ENCODE assay signal across 13 cellular contexts in the genomic region with DNA sequence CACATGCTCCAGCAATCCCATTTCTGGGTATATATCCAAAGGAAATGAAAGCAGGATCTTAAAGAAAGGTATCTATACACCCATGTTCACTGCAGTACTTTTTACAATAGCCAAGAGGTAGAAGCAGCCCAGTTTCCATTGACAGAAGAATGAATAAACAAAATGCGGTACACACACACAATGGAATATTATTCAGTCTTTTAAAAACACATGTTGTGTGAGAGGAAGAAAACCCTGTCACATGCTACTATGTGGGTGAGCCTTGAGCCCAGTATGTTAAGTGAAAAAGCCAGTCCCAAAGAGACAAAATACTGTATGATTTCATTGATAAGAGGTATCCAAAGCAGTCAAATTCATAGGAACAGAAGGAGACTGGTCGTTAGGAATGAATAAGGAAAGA.
"Had no signal": no experiment of that assay in that cellular context is flagged by ENCODE, and none has a peak within 500 bp of the region (broad histone marks: within the 10 kb centered on the region; RNA-seq: fewer than 3 reads in every experiment).

No MANE protein-coding gene starts in this region.

- H3K4me3 ChIP-seq: coronary artery, vagina had no signal

- H3K9me3 Mint-ChIP-seq: nephron progenitor cell had no signal

- H3K4me1 ChIP-seq: vagina had no signal

- H3K36me3 Mint-ChIP-seq: activated naive CD4-positive, alpha-beta T cell treated with anti-CD3 and anti-CD28 coated beads, Interleukin-2, amount 10 ng/mL, durations not matched to agents 7 days and 5 days; T-cell had no signal

- H3K36me3 ChIP-seq: vagina, WERI-Rb-1 had no signal

- DNase-seq: activated CD4-positive, alpha-beta T cell treated with anti-CD3 and anti-CD28 coated beads for 4 hours; activated naive CD4-positive, alpha-beta T cell treated with anti-CD3 and anti-CD28 coated beads, Interleukin-2, amount 10 ng/mL, durations not matched to agents 7 days and 5 days; central memory CD4-positive, alpha-beta T cell; effector CD8-positive, alpha-beta T cell; mesenchymal stem cell; nephron progenitor cell; stimulated activated CD4-positive, alpha-beta T cell treated with anti-CD3 and anti-CD28 coated beads, Interleukin-2, amount 100 ng/mL, for 48 hours; stimulated activated naive CD8-positive, alpha-beta T cell treated with anti-CD3 and anti-CD28 coated beads, Interleukin-15, Interleukin-2, amounts not matched to agents 100 U/mL and 50 U/mL, for 24 hours; T-cell; WERI-Rb-1 had no signal

- H3K27ac ChIP-seq: coronary artery, vagina, WERI-Rb-1 had no signal

- H3K27me3 ChIP-seq: vagina had no signal

- H3K27ac Mint-ChIP-seq: activated naive CD4-positive, alpha-beta T cell treated with anti-CD3 and anti-CD28 coated beads, Interleukin-2, amount 10 ng/mL, durations not matched to agents 7 days and 5 days; nephron progenitor cell; T-cell had no signal

- H3K9me3 ChIP-seq: vagina had no signal

- H3K4me1 Mint-ChIP-seq: nephron progenitor cell, T-cell had no signal

- H3K4me3 Mint-ChIP-seq: activated naive CD4-positive, alpha-beta T cell treated with anti-CD3 and anti-CD28 coated beads, Interleukin-2, amount 10 ng/mL, durations not matched to agents 7 days and 5 days; nephron progenitor cell; T-cell had no signal

- ATAC-seq: left lobe of liver; stimulated activated naive CD8-positive, alpha-beta T cell treated with anti-CD3 and anti-CD28 coated beads, Interleukin-15, Interleukin-2, amounts not matched to agents 100 U/mL and 50 U/mL, for 24 hours; T-cell had no signal
